ENCODE assay signal across 17 cellular contexts in genomic region chr14:29353473-29353872, GRCh38.
A peak's percentile ranks its signal among the peaks of the same experiment; 100 is the strongest.
DNase-seq lines count a peak whose midpoint lies in the region; ATAC-seq and TF ChIP-seq lines count a peak whose summit lies in the region.
"Had no signal": no experiment of that assay in that cellular context is flagged by ENCODE, and none has a peak within 500 bp of the region (broad histone marks: within the 10 kb centered on the region; RNA-seq: fewer than 3 reads in every experiment).

No MANE protein-coding gene starts in this region.

- no peak overlapping the region for H3K9ac ChIP-seq in IMR-90 (ENCODE audit: low read depth, low read length)
- H3K9ac ChIP-seq: GM23248 had no signal

- H3K27ac Mint-ChIP-seq in GM23338: no peak overlapping the region
- H3K27ac Mint-ChIP-seq: CD4-positive, alpha-beta memory T cell; H9 had no signal

- H2BK15ac ChIP-seq in IMR-90 (ENCODE audit: low read depth, low read length): no peak overlapping the region

- H4K8ac ChIP-seq in IMR-90 (ENCODE audit: low read depth in 2 of 2, low read length in 2 of 2): no peak overlapping the region

- H3K4me2 ChIP-seq in GM23338: no peak overlapping the region
- no peak overlapping the region for H3K4me2 ChIP-seq in IMR-90 (ENCODE audit: low read depth, low read length)

- no peak overlapping the region for H2BK5ac ChIP-seq in IMR-90 (ENCODE audit: low read depth, low read length, poor library complexity, severe bottlenecking)

- no peak overlapping the region for H4K5ac ChIP-seq in IMR-90 (ENCODE audit: low read depth, low read length)

- WGBS in IMR-90 (ENCODE audit: extremely low coverage in 2 of 2, insufficient read length in 1 of 2), 2 experiments: 90% methylated on average over 4 of the region's 6 CpGs; no CpG with 5 or more reads in 1 of the 2 experiments

- H2BK120ac ChIP-seq in IMR-90 (ENCODE audit: low read depth, low read length): no peak overlapping the region

- H3K4me3 ChIP-seq in GM23338 (no peak overlapping the region), IMR-90 (ENCODE audit: insufficient read depth, low read depth, low read length) (no peak overlapping the region), fibroblast of villous mesenchyme (ENCODE audit: low read depth, low read length) (no peak overlapping the region)
- H3K4me3 ChIP-seq: GM23248 had no signal

- ATAC-seq in GM23338: no peak
- no peak for ATAC-seq in IMR-90 (ENCODE audit: low read depth)
- no peak for ATAC-seq in GM18502 (IDR thresholded peaks at IDR 0.05; ENCODE audit: poor library complexity, unreplicated experiment)
- ATAC-seq: HCT116 had no signal

- H3K4me3 Mint-ChIP-seq in GM23338: no peak overlapping the region
- H3K4me3 Mint-ChIP-seq: CD4-positive, alpha-beta memory T cell; H9 had no signal

- H3K27ac ChIP-seq in GM23338 (ENCODE audit: low read depth) (no peak overlapping the region), IMR-90 (ENCODE audit: insufficient read depth, low read length) (no peak overlapping the region)
- H3K27ac ChIP-seq: GM23248 had no signal

- H3K27me3 Mint-ChIP-seq in GM23338 (ENCODE audit: insufficient read depth, low read depth, poor library complexity): no peaks in the 10 kb centered on the region
- H3K27me3 Mint-ChIP-seq: CD4-positive, alpha-beta memory T cell had no signal

- intact Hi-C loops in IMR-90 (cut with micrococcal nuclease): no loop called here

- no peak overlapping the region for H2AK9ac ChIP-seq in IMR-90 (replicated peaks; ENCODE audit: low read depth, low read length, poor library complexity)

- H4K20me1 ChIP-seq in GM23338 (replicated peaks; ENCODE audit: insufficient read depth): no peaks in the 10 kb centered on the region
- H4K20me1 ChIP-seq in IMR-90 (ENCODE audit: insufficient read depth, low read length): no peaks in the 10 kb centered on the region

- H3F3A ChIP-seq in GM23338 (replicated peaks; ENCODE audit: low read depth): no peaks in the 10 kb centered on the region

- H3K36me3 Mint-ChIP-seq in GM23338 (ENCODE audit: low read depth): no peaks in the 10 kb centered on the region
- H3K36me3 Mint-ChIP-seq: CD4-positive, alpha-beta memory T cell had no signal

- POLR2A ChIA-PET in IMR-90 (lab: Charles Lee; ENCODE audit: unreplicated experiment): no interaction called here

- H3K18ac ChIP-seq in IMR-90 (ENCODE audit: low read depth, low read length): no peak overlapping the region

- no peaks in the 10 kb centered on the region for H3K9me3 Mint-ChIP-seq in GM23338
- H3K9me3 Mint-ChIP-seq: H9 had no signal

- H3K56ac ChIP-seq in IMR-90 (ENCODE audit: extremely low read depth, insufficient read depth, low read length): no peak overlapping the region

- H3K9me3 ChIP-seq in IMR-90 (ENCODE audit: control insufficient read depth, insufficient read depth, low read length): no peaks in the 10 kb centered on the region

- DNase-seq in GM23338 (ENCODE audit: low spot score) (no peak), IMR-90 (no peak), NCI-H446 (lab: John Stamatoyannopoulos, UW) (peak; percentile 61 to 63), fibroblast of villous mesenchyme (ENCODE audit: low read depth) (peak; percentile 56), NCI-H526 treated with DMSO at 0.1 percent for 48 hours (lab: John Stamatoyannopoulos, UW) (no peak), iPS-NIHi11 (ENCODE audit: low spot score) (no peak)
- DNase-seq: C1 segment of cervical spinal cord; Calu3; CD4-positive, alpha-beta memory T cell; COR-L47; DMS53; DMS79 treated with DMSO at 0.1 percent for 48 hours; GF-D8; H9 had no signal

- H3K9me1 ChIP-seq in IMR-90 (ENCODE audit: insufficient read depth, low read length): no peaks in the 10 kb centered on the region

- CTCF ChIA-PET in IMR-90 (lab: Yijun Ruan, JAX): no interaction called here

- no peak overlapping the region for H3K14ac ChIP-seq in IMR-90 (replicated peaks; ENCODE audit: low read depth, low read length)

- no peak for TF ChIP-seq RAD21 in IMR-90 (IDR thresholded peaks at IDR 0.05; ENCODE audit: low read length)

- no peak overlapping the region for H4K91ac ChIP-seq in IMR-90 (ENCODE audit: insufficient read depth, low read depth, low read length)

- TF ChIP-seq POLR2A in IMR-90 (IDR thresholded peaks at IDR 0.05; ENCODE audit: low read depth, low read length): no peak

- H3K4me1 Mint-ChIP-seq in GM23338: no peaks in the 10 kb centered on the region
- H3K4me1 Mint-ChIP-seq: CD4-positive, alpha-beta memory T cell; H9 had no signal

- no peaks in the 10 kb centered on the region for H3K36me3 ChIP-seq in GM23338 (ENCODE audit: insufficient read depth)
- H3K36me3 ChIP-seq in IMR-90 (ENCODE audit: control insufficient read depth, insufficient read depth, low read length): no peaks in the 10 kb centered on the region

- no peaks in the 10 kb centered on the region for H3K79me2 ChIP-seq in GM23338 (replicated peaks; ENCODE audit: insufficient read depth)

- H3K27me3 ChIP-seq in GM23338 (ENCODE audit: insufficient read depth) (no peaks in the 10 kb centered on the region), IMR-90 (ENCODE audit: control insufficient read depth, insufficient read depth, low read length) (no peaks in the 10 kb centered on the region)

- no peak overlapping the region for H2BK20ac ChIP-seq in IMR-90 (ENCODE audit: low read depth, low read length)

- H3K23ac ChIP-seq in IMR-90 (ENCODE audit: low read depth, low read length): no peak overlapping the region

- H2AK5ac ChIP-seq in IMR-90 (ENCODE audit: low read depth, low read length): no peak overlapping the region

- no peaks in the 10 kb centered on the region for H3K4me1 ChIP-seq in GM23338 (ENCODE audit: insufficient read depth)
- no peaks in the 10 kb centered on the region for H3K4me1 ChIP-seq in IMR-90 (ENCODE audit: control insufficient read depth, insufficient read depth, low read length)

- no peak overlapping the region for H3K4ac ChIP-seq in IMR-90 (ENCODE audit: low read depth, low read length)

- H3K79me1 ChIP-seq in IMR-90 (ENCODE audit: low read depth in 1 of 2, low read length in 2 of 2): no peaks in the 10 kb centered on the region

- no peak for TF ChIP-seq CTCF in GM23338 (conservative IDR thresholded peaks at IDR 0.05; ENCODE audit: low read depth in 2 of 2)
- TF ChIP-seq CTCF in IMR-90 (conservative IDR thresholded peaks at IDR 0.05; ENCODE audit: low read depth, low read length): no peak
- TF ChIP-seq CTCF in fibroblast of villous mesenchyme (IDR thresholded peaks at IDR 0.05; ENCODE audit: insufficient read depth, low read depth, low read length): no peak

- dilution Hi-C loops in IMR-90 (cut with HindIII; ENCODE audit: low sequenced_read_pairs, unreplicated experiment): no loop called here

- no peaks in the 10 kb centered on the region for H3K9me2 ChIP-seq in GM23338 (ENCODE audit: insufficient read depth)

- H2AFZ ChIP-seq in GM23338 (peak overlapping the region; percentile 24; the same call in 1 of the 2 replicates), IMR-90 (replicated peaks; ENCODE audit: low read length, poor library complexity) (no peak overlapping the region)

- no TSS peak for BruUV-seq in IMR-90 (replicated peaks; lab: Mats Ljungman, UMichigan)

- in situ Hi-C loops in IMR-90 (cut with MboI; ENCODE audit: low sequenced_read_pairs): no loop called here

TF ChIP-seq in GM23338, 12 proteins besides CTCF, POLR2A, EP300 and RAD21 (continues in another document):
- no peak for TF ChIP-seq REST (IDR thresholded peaks at IDR 0.05; ENCODE audit: unreplicated experiment)

TF ChIP-seq in IMR-90, 13 proteins besides CTCF, POLR2A, EP300 and RAD21:
- TF ChIP-seq CHD1 (IDR thresholded peaks at IDR 0.05; ENCODE audit: low read depth, low read length) (no peak), CEBPB (IDR thresholded peaks at IDR 0.05; ENCODE audit: low read depth, low read length) (0 out of 2 replicates have a peak, but pooled peaks have one; percentile 14), RFX5 (IDR thresholded peaks at IDR 0.05; ENCODE audit: low read depth, low read length) (no peak)
TF ChIP-seq in IMR-90: peak in this region for 1.

Comparison
In these comparisons a context has a peak if more than half of its experiments do, and no peak if none do; other contexts are left out.
1. DNase-seq: peak in NCI-H446 (2 of 2) and fibroblast of villous mesenchyme (single experiment); none in GM23338 (single experiment), IMR-90 (single experiment), NCI-H526 treated with DMSO at 0.1 percent for 48 hours (single experiment) and iPS-NIHi11 (single experiment).